ENCODE assay signal across 18 cellular contexts in genomic region chr17:45090711-45091110, GRCh38. TPM values are rescaled to one million over a fixed set of nuclear protein-coding genes. Genes with fewer than 3 reads are reported as not detected.
A peak's percentile ranks its signal among the peaks of the same experiment; 100 is the strongest.
DNase-seq lines count a peak whose midpoint lies in the region; ATAC-seq and TF ChIP-seq lines count a peak whose summit lies in the region.
"Had no signal": no experiment of that assay in that cellular context is flagged by ENCODE, and none has a peak within 500 bp of the region (broad histone marks: within the 10 kb centered on the region; RNA-seq: fewer than 3 reads in every experiment).

No MANE protein-coding gene starts in this region.

- no peak for TF ChIP-seq POLR2A in breast epithelium (IDR thresholded peaks at IDR 0.05)

- H3K27ac ChIP-seq in HEK293 (ENCODE audit: extremely low read depth, low read depth, low read length) (no peak overlapping the region), breast epithelium (peak overlapping the region; percentile 93 to 96), stomach smooth muscle (ENCODE audit: low read length) (peak overlapping the region; percentile 95)
- H3K27ac ChIP-seq: body of pancreas, HL-60 had no signal

- H3K9ac ChIP-seq in stomach smooth muscle (ENCODE audit: low read length in 2 of 2) = no peak overlapping the region

- no peaks in the 10 kb centered on the region for H3K4me1 ChIP-seq in HEK293 (ENCODE audit: control insufficient read depth, insufficient read depth, low read length)
- peaks cover 17 to 23% of the 10 kb centered on the region in 2 donors for H3K4me1 ChIP-seq in breast epithelium
- peaks cover 32% of the 10 kb centered on the region for H3K4me1 ChIP-seq in stomach smooth muscle (ENCODE audit: control insufficient read depth, insufficient read depth, low read length)
- no peaks in the 10 kb centered on the region for H3K4me1 ChIP-seq in BE2C

- DNase-seq in breast epithelium (ENCODE audit: low spot score in 2 of 2) (no peak), iris pigment epithelial cell (ENCODE audit: low read depth) (peak; percentile 49), BE2C (no peak), NCI-H510A (lab: John Stamatoyannopoulos, UW) (no peak)
- DNase-seq in activated CD8-positive, alpha-beta memory T cell treated with anti-CD3 and anti-CD28 coated beads, Interleukin-2, amount 10 ng/mL, durations not matched to agents 7 days and 5 days = no peak
- DNase-seq: activated CD4-positive, alpha-beta T cell treated with anti-CD3 and anti-CD28 coated beads, Interleukin-2, amount 50 U/mL, for 1 hour; body of pancreas; effector memory CD4-positive, alpha-beta T cell; HCEC 1CT; left cardiac atrium; naive B cell; NCI-H2029; NCI-H82 had no signal

- peaks cover 39% of the 10 kb centered on the region for H3K36me3 Mint-ChIP-seq in activated CD8-positive, alpha-beta memory T cell treated with anti-CD3 and anti-CD28 coated beads, Interleukin-2, amount 10 ng/mL, durations not matched to agents 7 days and 5 days

- intact Hi-C loops in breast epithelium (cut with DNase I; ENCODE audit: low total_unique reads) = no loop called here

- H3K27ac Mint-ChIP-seq in activated CD8-positive, alpha-beta memory T cell treated with anti-CD3 and anti-CD28 coated beads, Interleukin-2, amount 10 ng/mL, durations not matched to agents 7 days and 5 days = no peak overlapping the region
- H3K27ac Mint-ChIP-seq: T-helper 2 cell treated with Interferon-gamma antibody and Interleukin-4, amounts not matched to agents 5 μg/mL and 100 μg/mL, for 36 hours had no signal

- H3K27me3 ChIP-seq in breast epithelium = no peaks in the 10 kb centered on the region
- no peaks in the 10 kb centered on the region for H3K27me3 ChIP-seq in stomach smooth muscle (ENCODE audit: control insufficient read depth in 1 of 2, insufficient read depth in 2 of 2, low read length in 2 of 2)
- H3K27me3 ChIP-seq in BE2C = no peaks in the 10 kb centered on the region
- H3K27me3 ChIP-seq: body of pancreas had no signal

- no peak for ATAC-seq in GM18502 (IDR thresholded peaks at IDR 0.05; ENCODE audit: poor library complexity, unreplicated experiment)
- no peak for ATAC-seq in activated CD8-positive, alpha-beta memory T cell treated with anti-CD3 and anti-CD28 coated beads, Interleukin-2, amount 10 ng/mL, durations not matched to agents 7 days and 5 days
- ATAC-seq: body of pancreas, left cardiac atrium had no signal

- CTCF ChIA-PET in HEK293 (lab: Yijun Ruan, JAX) = interaction anchor here (6.9 kb wide), 1 partner anchor 7 kb away, joined by 71 read pairs; no protein-coding TSS in a partner anchor
- CTCF ChIA-PET in activated CD8-positive, alpha-beta memory T cell treated with anti-CD3 and anti-CD28 coated beads, Interleukin-2, amount 10 ng/mL, durations not matched to agents 7 days and 5 days (lab: Charles Lee) = interaction anchor here (2.8 kb wide), 1 partner anchor 8 kb away, joined by 13 read pairs; no protein-coding TSS in a partner anchor

- POLR2A ChIA-PET in HEK293 (lab: Yijun Ruan, JAX) = interaction anchor here (0.5 kb wide), 1 partner anchor 25 kb away, joined by 3 read pairs; no protein-coding TSS in a partner anchor

- no peaks in the 10 kb centered on the region for H3K27me3 Mint-ChIP-seq in activated CD8-positive, alpha-beta memory T cell treated with anti-CD3 and anti-CD28 coated beads, Interleukin-2, amount 10 ng/mL, durations not matched to agents 7 days and 5 days
- H3K27me3 Mint-ChIP-seq: naive B cell had no signal

- peaks cover 74 to 94% of the 10 kb centered on the region in 2 experiments for H3K36me3 ChIP-seq in HEK293 (ENCODE audit: control insufficient read depth in 2 of 2, insufficient read depth in 1 of 2, low read length in 2 of 2)
- peaks cover 4% of the 10 kb centered on the region for H3K36me3 ChIP-seq in breast epithelium
- peaks cover 34 to 37% of the 10 kb centered on the region in 2 donors for H3K36me3 ChIP-seq in stomach smooth muscle (ENCODE audit: control insufficient read depth in 2 of 2, insufficient read depth in 2 of 2, low read length in 2 of 2)
- H3K36me3 ChIP-seq in BE2C = peaks cover 87% of the 10 kb centered on the region

- no peaks in the 10 kb centered on the region for H3K9me3 ChIP-seq in HEK293 (ENCODE audit: control insufficient read depth, insufficient read depth, low read depth, low read length)
- no peaks in the 10 kb centered on the region for H3K9me3 ChIP-seq in breast epithelium
- no peaks in the 10 kb centered on the region for H3K9me3 ChIP-seq in stomach smooth muscle (ENCODE audit: control insufficient read depth in 2 of 2, low read length in 2 of 2)
- H3K9me3 ChIP-seq in BE2C = no peaks in the 10 kb centered on the region
- H3K9me3 ChIP-seq: body of pancreas had no signal

- H3K4me3 ChIP-seq in HEK293 (ENCODE audit: low read depth, low read length) (no peak overlapping the region), breast epithelium (no peak overlapping the region), stomach smooth muscle (ENCODE audit: low read length in 2 of 2) (no peak overlapping the region), BE2C (ENCODE audit: low read depth, low read length) (no peak overlapping the region)
- H3K4me3 ChIP-seq: body of pancreas had no signal

- TF ChIP-seq CTCF in HEK293 (tag by site-specific recombination; IDR thresholded peaks at IDR 0.05) = no peak
- no peak for TF ChIP-seq CTCF in breast epithelium (IDR thresholded peaks at IDR 0.05)
- TF ChIP-seq CTCF in BE2C (IDR thresholded peaks at IDR 0.05; ENCODE audit: low read depth, low read length) = no peak

- no peaks in the 10 kb centered on the region for H3K9me3 Mint-ChIP-seq in activated CD8-positive, alpha-beta memory T cell treated with anti-CD3 and anti-CD28 coated beads, Interleukin-2, amount 10 ng/mL, durations not matched to agents 7 days and 5 days (ENCODE audit: low read depth)
- H3K9me3 Mint-ChIP-seq: naive B cell; T-helper 2 cell treated with Interferon-gamma antibody and Interleukin-4, amounts not matched to agents 5 μg/mL and 100 μg/mL, for 36 hours had no signal

- peaks cover 12% of the 10 kb centered on the region for H3K4me1 Mint-ChIP-seq in activated CD8-positive, alpha-beta memory T cell treated with anti-CD3 and anti-CD28 coated beads, Interleukin-2, amount 10 ng/mL, durations not matched to agents 7 days and 5 days

- H3K4me3 Mint-ChIP-seq in activated CD8-positive, alpha-beta memory T cell treated with anti-CD3 and anti-CD28 coated beads, Interleukin-2, amount 10 ng/mL, durations not matched to agents 7 days and 5 days = no peak overlapping the region
- H3K4me3 Mint-ChIP-seq: naive B cell; T-helper 2 cell treated with Interferon-gamma antibody and Interleukin-4, amounts not matched to agents 5 μg/mL and 100 μg/mL, for 36 hours had no signal

TF ChIP-seq in HEK293, 187 proteins besides CTCF, POLR2A, EP300 and RAD21:
- TF ChIP-seq SP3 (tag by site-specific recombination; IDR thresholded peaks at IDR 0.05) (no peak), GLIS1 (tag by site-specific recombination; IDR thresholded peaks at IDR 0.05) (peak; percentile 45), ZIC2 (tag by site-specific recombination; IDR thresholded peaks at IDR 0.05) (peak; percentile 92)
TF ChIP-seq in HEK293: peak in this region for 2.

RNA-seq across cellular contexts. Expression of gene NMT1, which starts 29.6 kb away (rescaled TPM):
- total RNA-seq in breast epithelium = 100 to 1,000 TPM in 1 of 3 donors, 10 to 100 TPM in 2; 81.9 to 130 (median 84.0) TPM
- polyA plus RNA-seq in BE2C (2012; ENCODE audit: insufficient read depth, insufficient read length, low read depth) = 327 TPM
- 100 to 1,000 TPM; 136 to 148 TPM for total RNA-seq in activated CD8-positive, alpha-beta memory T cell treated with anti-CD3 and anti-CD28 coated beads, Interleukin-2, amount 10 ng/mL, durations not matched to agents 7 days and 5 days

RNA-seq across cellular contexts. Expression of gene DCAKD, which starts 39.3 kb away (rescaled TPM):
- total RNA-seq in breast epithelium = 10 to 100 TPM; 44.0 to 76.8 (median 48.2) TPM
- polyA plus RNA-seq in BE2C (2012; ENCODE audit: insufficient read depth, insufficient read length, low read depth) = 42.5 TPM
- total RNA-seq in activated CD8-positive, alpha-beta memory T cell treated with anti-CD3 and anti-CD28 coated beads, Interleukin-2, amount 10 ng/mL, durations not matched to agents 7 days and 5 days = 10 to 100 TPM; 29.4 to 34.3 TPM

RNA-seq across cellular contexts. Expression of gene PLCD3, which starts 41.6 kb away (rescaled TPM):
- 10 to 100 TPM; 30.8 to 62.2 (median 41.1) TPM for total RNA-seq in breast epithelium
- 99.9 TPM for polyA plus RNA-seq in BE2C (2012; ENCODE audit: insufficient read depth, insufficient read length, low read depth)
- total RNA-seq in activated CD8-positive, alpha-beta memory T cell treated with anti-CD3 and anti-CD28 coated beads, Interleukin-2, amount 10 ng/mL, durations not matched to agents 7 days and 5 days = 1 to 10 TPM; 2.6 to 5.2 TPM

RNA-seq across cellular contexts. Expression of gene ACBD4, which starts 44.8 kb away (rescaled TPM):
- total RNA-seq in breast epithelium = 10 to 100 TPM; 13.8 to 28.8 (median 15.7) TPM
- polyA plus RNA-seq in BE2C (2012; ENCODE audit: insufficient read depth, insufficient read length, low read depth) = 3.1 TPM
- total RNA-seq in activated CD8-positive, alpha-beta memory T cell treated with anti-CD3 and anti-CD28 coated beads, Interleukin-2, amount 10 ng/mL, durations not matched to agents 7 days and 5 days = 10 to 100 TPM; 14.9 to 20.6 TPM

RNA-seq across cellular contexts. Expression of gene HEXIM1, which starts 57.6 kb away (rescaled TPM):
- total RNA-seq in breast epithelium = 10 to 100 TPM; 21.3 to 35.6 (median 33.4) TPM
- polyA plus RNA-seq in BE2C (2012; ENCODE audit: insufficient read depth, insufficient read length, low read depth) = 61.7 TPM
- 10 to 100 TPM; 40.2 to 42.4 TPM for total RNA-seq in activated CD8-positive, alpha-beta memory T cell treated with anti-CD3 and anti-CD28 coated beads, Interleukin-2, amount 10 ng/mL, durations not matched to agents 7 days and 5 days

Comparison
In these comparisons a context has a peak if more than half of its experiments do, and no peak if none do; other contexts are left out.
1. RNA of gene PLCD3, which starts 41.6 kb away (total RNA-seq): 30.8 to 62.2 TPM in breast epithelium; 2.6 to 5.2 TPM in activated CD8-positive, alpha-beta memory T cell treated with anti-CD3 and anti-CD28 coated beads, Interleukin-2, amount 10 ng/mL, durations not matched to agents 7 days and 5 days; every median in the first group is over 4 times any median in the second.